In the genomic region with DNA sequence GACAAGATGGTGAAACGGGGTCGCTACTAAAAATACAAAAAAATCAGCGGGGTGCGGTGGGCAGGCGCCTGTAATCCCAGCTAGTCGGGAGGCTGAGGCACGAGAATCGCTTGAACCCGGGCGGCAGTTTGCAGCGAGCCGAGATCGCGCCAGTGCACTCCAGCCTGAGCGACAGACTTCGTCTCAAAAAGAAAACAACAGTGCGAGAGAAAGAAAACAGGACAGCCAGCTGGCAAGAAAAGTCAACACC, we compare ENCODE assay signal across 7 cellular contexts. TPM values are rescaled to one million over a fixed set of nuclear protein-coding genes. Genes with fewer than 3 reads are reported as not detected.
DNase-seq lines count a peak whose midpoint lies in the region; ATAC-seq, FAIRE-seq and TF ChIP-seq lines count a peak whose summit lies in the region.

No MANE protein-coding gene starts in this region.

- H3K4me2 ChIP-seq in endothelial cell of umbilical vein (ENCODE audit: insufficient read depth, low read length) (peak overlapping the region; percentile 80), trophoblast cell (ENCODE audit: low read length) (peak overlapping the region; percentile 77)

- intact Hi-C loops in endothelial cell of umbilical vein (cut with micrococcal nuclease): no loop called here

- H3K79me2 ChIP-seq in endothelial cell of umbilical vein (ENCODE audit: control insufficient read depth, insufficient read depth, low read length) (no peaks in the 10 kb centered on the region), trophoblast cell (ENCODE audit: control insufficient read depth, insufficient read depth, low read length, poor library complexity) (no peaks in the 10 kb centered on the region)

- H3K9ac ChIP-seq in HUES48 (ENCODE audit: low read depth, low read length): peak overlapping the region; percentile 95
- peak overlapping the region; percentile 100 for H3K9ac ChIP-seq in endothelial cell of umbilical vein (replicated peaks; ENCODE audit: extremely low read depth, insufficient read depth, low read length)
- peak overlapping the region; percentile 60 for H3K9ac ChIP-seq in trophoblast cell (ENCODE audit: low read length)

- peak overlapping the region; percentile 26 for H4K8ac ChIP-seq in trophoblast cell (ENCODE audit: low read depth, low read length)

- no peaks in the 10 kb centered on the region for H4K20me1 ChIP-seq in endothelial cell of umbilical vein (replicated peaks; ENCODE audit: control insufficient read depth, extremely low read depth, insufficient read depth, low read length)

- BruUV-seq in endothelial cell of umbilical vein (replicated peaks; lab: Mats Ljungman, UMichigan): TSS peak; percentile 65

- peak overlapping the region; percentile 78 for H4K91ac ChIP-seq in trophoblast cell (ENCODE audit: low read depth, low read length)

- POLR2A ChIA-PET in endothelial cell of umbilical vein (lab: Charles Lee): interaction anchor here (0.5 to 4.9 kb wide), 18 partner anchors 9 to 125 kb away, joined by 3 to 211 read pairs (median 20); partner anchors contain the start of genes PXN, RPLP0 and SIRT4

- no peak overlapping the region for H4K12ac ChIP-seq in trophoblast cell (ENCODE audit: low read depth, low read length)

- H3K4ac ChIP-seq in trophoblast cell (ENCODE audit: low read depth, low read length): no peak overlapping the region

- dilution Hi-C loops in endothelial cell of umbilical vein (cut with MboI; ENCODE audit: extremely low pct_ligation_motif_present, low sequenced_read_pairs): no loop called here

- ATAC-seq in GM19438 (IDR thresholded peaks at IDR 0.05; ENCODE audit: low read depth, unreplicated experiment): peak; percentile 4

- H3K9me3 ChIP-seq in HUES48 (ENCODE audit: control insufficient read depth, insufficient read depth, low read length): no peaks in the 10 kb centered on the region
- H3K9me3 ChIP-seq in endothelial cell of umbilical vein (replicated peaks; ENCODE audit: control insufficient read depth, insufficient read depth, low read length): no peaks in the 10 kb centered on the region
- no peaks in the 10 kb centered on the region for H3K9me3 ChIP-seq in trophoblast cell (ENCODE audit: insufficient read depth, low read depth, low read length)

- H3K18ac ChIP-seq in trophoblast cell (ENCODE audit: low read length): peak overlapping the region; percentile 38

- H3K79me1 ChIP-seq in trophoblast cell (ENCODE audit: low read length): peaks cover 20% of the 10 kb centered on the region

- in situ Hi-C loops in KBM-7 (cut with MboI; ENCODE audit: low pct_unique_long_range_greater_than_20kb, low sequenced_read_pairs): no loop called here

- peak overlapping the region; percentile 70 for H2BK5ac ChIP-seq in trophoblast cell (ENCODE audit: low read depth, low read length, poor library complexity)

- H3K14ac ChIP-seq in trophoblast cell (ENCODE audit: low read length): peak overlapping the region; percentile 71

- H3K4me1 ChIP-seq in HUES48 (ENCODE audit: control insufficient read depth, insufficient read depth, low read length) (peaks cover 13% of the 10 kb centered on the region), endothelial cell of umbilical vein (ENCODE audit: control insufficient read depth, extremely low read depth, insufficient read depth, low read length) (peaks cover 9% of the 10 kb centered on the region), trophoblast cell (ENCODE audit: control insufficient read depth in 1 of 2, insufficient read depth in 2 of 2, low read length in 2 of 2) (peaks cover 8 to 9% of the 10 kb centered on the region in 2 experiments)

- no peak for TF ChIP-seq CTCF in endothelial cell of umbilical vein (IDR thresholded peaks at IDR 0.05; ENCODE audit: extremely low read depth in 1 of 2, insufficient read depth in 1 of 2, low read depth in 1 of 2, low read length in 2 of 2)

- H3K36me3 ChIP-seq in HUES48 (ENCODE audit: control insufficient read depth, insufficient read depth, low read length) (no peaks in the 10 kb centered on the region), endothelial cell of umbilical vein (ENCODE audit: control insufficient read depth in 2 of 2, extremely low read depth in 1 of 2, insufficient read depth in 2 of 2, low read length in 2 of 2) (no peaks in the 10 kb centered on the region), trophoblast cell (ENCODE audit: control insufficient read depth in 1 of 2, insufficient read depth in 2 of 2, low read length in 2 of 2) (no peaks in the 10 kb centered on the region)

- H3K9me1 ChIP-seq in endothelial cell of umbilical vein (replicated peaks; ENCODE audit: control insufficient read depth, extremely low read depth, insufficient read depth, low read length): no peaks in the 10 kb centered on the region

- TF ChIP-seq POLR2A in endothelial cell of umbilical vein (IDR thresholded peaks at IDR 0.05; ENCODE audit: low read depth, low read length): no peak

- CTCF ChIA-PET in endothelial cell of umbilical vein (lab: Charles Lee): interaction anchor here (1.5 to 4.9 kb wide), 5 partner anchors 10 to 66 kb away, joined by 5 to 99 read pairs (median 47); partner anchors contain the start of genes PXN and SIRT4

- no peak overlapping the region for H2AFZ ChIP-seq in endothelial cell of umbilical vein (ENCODE audit: low read depth, low read length)
- no peak overlapping the region for H2AFZ ChIP-seq in trophoblast cell (ENCODE audit: insufficient read depth, low read length, poor library complexity)

- H2AK5ac ChIP-seq in trophoblast cell (ENCODE audit: low read length): no peak overlapping the region

- no peak overlapping the region for H3K23ac ChIP-seq in trophoblast cell (ENCODE audit: low read length)

- FAIRE-seq in endothelial cell of umbilical vein (lab: Jason Lieb, UNC): peak; percentile 28

- peak overlapping the region; percentile 28 for H2BK120ac ChIP-seq in trophoblast cell (ENCODE audit: insufficient read depth, low read length, poor library complexity)

- H3K4me3 ChIP-seq in HUES48 (ENCODE audit: low read depth, low read length) (peak overlapping the region; percentile 66), endothelial cell of umbilical vein (replicated peaks in 1 of 3; ENCODE audit: insufficient read depth in 1 of 3, low read depth in 1 of 3, low read length in 3 of 3) (peak overlapping the region; percentile 22 to 64 (median 45)), trophoblast cell (ENCODE audit: low read depth, low read length) (peak overlapping the region; percentile 70)

- no CpG with 5 or more reads among the region's 17 CpGs for WGBS in trophoblast cell (ENCODE audit: extremely low coverage, insufficient coverage, insufficient read length)

- H3K27ac ChIP-seq in HUES48 (ENCODE audit: low read depth, low read length) (peak overlapping the region; percentile 99), endothelial cell of umbilical vein (ENCODE audit: insufficient read depth, low read depth, low read length) (peak overlapping the region; percentile 100), trophoblast cell (ENCODE audit: low read depth, low read length) (peak overlapping the region; percentile 95)

- no peak for DNase-seq in endothelial cell of umbilical vein (ENCODE audit: low read depth, low spot score)
- DNase-seq in trophoblast cell: no peak
- DNase-seq in KBM-7: no peak
- DNase-seq in Kasumi-1 (lab: John Stamatoyannopoulos, UW): no peak
- DNase-seq in HT-29 (ENCODE audit: low spot score): no peak

- no peak overlapping the region for H2BK12ac ChIP-seq in trophoblast cell (ENCODE audit: low read length)

- H3K27me3 ChIP-seq in HUES48 (ENCODE audit: control insufficient read depth, insufficient read depth, low read length) (no peaks in the 10 kb centered on the region), endothelial cell of umbilical vein (ENCODE audit: control insufficient read depth in 2 of 2, insufficient read depth in 2 of 2, low read length in 2 of 2) (no peaks in the 10 kb centered on the region), trophoblast cell (ENCODE audit: insufficient read depth, low read length) (no peaks in the 10 kb centered on the region)

RNA-seq across cellular contexts. Expression of gene RNU4-2, which starts 0.6 kb away (rescaled TPM):
- total RNA-seq in endothelial cell of umbilical vein: 2,424 and 7,220 TPM in 2 replicates
- polyA plus RNA-seq in endothelial cell of umbilical vein: under 0.01 TPM in 2 replicates
- polyA plus RNA-seq in endothelial cell of umbilical vein (2011; cell fraction: cytosol; rRNA removed): under 0.01 TPM in 2 replicates
- polyA plus RNA-seq in endothelial cell of umbilical vein (2011; cell fraction: nucleus; rRNA removed): under 0.01 TPM in 2 replicates
- polyA plus RNA-seq in endothelial cell of umbilical vein (2012): 82.7 and 305 TPM in 2 replicates
- polyA minus RNA-seq in endothelial cell of umbilical vein: under 0.01 TPM in 2 replicates
- 34,060 TPM for polyA minus RNA-seq in endothelial cell of umbilical vein (2011; cell fraction: cytosol; rRNA and poly(A)+ RNA removed)
- polyA minus RNA-seq in endothelial cell of umbilical vein (2011; cell fraction: nucleus; rRNA and poly(A)+ RNA removed): under 0.01 TPM in 2 replicates
- polyA plus RNA-seq in trophoblast cell (2013): not detected in 2 replicates
- under 0.01 TPM in 1 of 2 replicates, not detected in the other for total RNA-seq in HT-29 (2014; rRNA removed; shearing (Covaris generic))

RNA-seq across cellular contexts. Expression of gene RNU4-1, which starts 0.7 kb away (rescaled TPM):
- 2,141 and 7,155 TPM in 2 replicates for total RNA-seq in endothelial cell of umbilical vein
- polyA plus RNA-seq in endothelial cell of umbilical vein: under 0.01 TPM in 2 replicates
- polyA plus RNA-seq in endothelial cell of umbilical vein (2011; cell fraction: cytosol; rRNA removed): under 0.01 TPM in 1 of 2 replicates, not detected in the other
- under 0.01 TPM in 2 replicates for polyA plus RNA-seq in endothelial cell of umbilical vein (2011; cell fraction: nucleus; rRNA removed)
- polyA plus RNA-seq in endothelial cell of umbilical vein (2012): 82.7 and 366 TPM in 2 replicates
- polyA minus RNA-seq in endothelial cell of umbilical vein: under 0.01 TPM in 2 replicates
- 35,848 TPM for polyA minus RNA-seq in endothelial cell of umbilical vein (2011; cell fraction: cytosol; rRNA and poly(A)+ RNA removed)
- polyA minus RNA-seq in endothelial cell of umbilical vein (2011; cell fraction: nucleus; rRNA and poly(A)+ RNA removed): under 0.01 TPM in 2 replicates
- polyA plus RNA-seq in trophoblast cell (2013): not detected in 2 replicates
- under 0.01 TPM in 1 of 2 replicates, not detected in the other for total RNA-seq in HT-29 (2014; rRNA removed; shearing (Covaris generic))

RNA-seq across cellular contexts. Expression of gene SIRT4, which starts 9.8 kb away (rescaled TPM):
- total RNA-seq in endothelial cell of umbilical vein: 1.2 and 1.4 TPM in 2 replicates
- 0.76 and 0.79 TPM in 2 replicates for polyA plus RNA-seq in endothelial cell of umbilical vein
- 0.86 and 0.96 TPM in 2 replicates for polyA plus RNA-seq in endothelial cell of umbilical vein (2011; cell fraction: cytosol; rRNA removed)
- polyA plus RNA-seq in endothelial cell of umbilical vein (2011; cell fraction: nucleus; rRNA removed): 0.76 and 0.83 TPM in 2 replicates
- polyA plus RNA-seq in endothelial cell of umbilical vein (2012): 0.90 and 1.1 TPM in 2 replicates
- polyA minus RNA-seq in endothelial cell of umbilical vein: 1.6 and 1.9 TPM in 2 replicates
- 1.5 TPM for polyA minus RNA-seq in endothelial cell of umbilical vein (2011; cell fraction: cytosol; rRNA and poly(A)+ RNA removed)
- 0.34 and 0.87 TPM in 2 replicates for polyA minus RNA-seq in endothelial cell of umbilical vein (2011; cell fraction: nucleus; rRNA and poly(A)+ RNA removed)
- 3.2 and 4.4 TPM in 2 replicates for polyA plus RNA-seq in trophoblast cell (2013)
- total RNA-seq in HT-29 (2014; rRNA removed; shearing (Covaris generic)): 0.05 TPM in 1 of 2 replicates, not detected in the other

RNA-seq across cellular contexts. Expression of gene PXN, which starts 26.8 kb away (rescaled TPM):
- 228 and 258 TPM in 2 replicates for total RNA-seq in endothelial cell of umbilical vein
- 132 and 192 TPM in 2 replicates for polyA plus RNA-seq in endothelial cell of umbilical vein
- polyA plus RNA-seq in endothelial cell of umbilical vein (2011; cell fraction: cytosol; rRNA removed): 97.5 and 108 TPM in 2 replicates
- polyA plus RNA-seq in endothelial cell of umbilical vein (2011; cell fraction: nucleus; rRNA removed): 253 and 301 TPM in 2 replicates
- polyA plus RNA-seq in endothelial cell of umbilical vein (2012): 204 and 280 TPM in 2 replicates
- polyA minus RNA-seq in endothelial cell of umbilical vein: 119 and 149 TPM in 2 replicates
- polyA minus RNA-seq in endothelial cell of umbilical vein (2011; cell fraction: cytosol; rRNA and poly(A)+ RNA removed): 23.4 TPM
- polyA minus RNA-seq in endothelial cell of umbilical vein (2011; cell fraction: nucleus; rRNA and poly(A)+ RNA removed): 96.7 and 110 TPM in 2 replicates
- polyA plus RNA-seq in trophoblast cell (2013): 99.6 and 100 TPM in 2 replicates
- 59.7 and 63.0 TPM in 2 replicates for total RNA-seq in HT-29 (2014; rRNA removed; shearing (Covaris generic))

RNA-seq across cellular contexts. Expression of gene PLA2G1B, which starts 35.2 kb away (rescaled TPM):
- not detected in 2 replicates for total RNA-seq in endothelial cell of umbilical vein
- not detected in 2 replicates for polyA plus RNA-seq in endothelial cell of umbilical vein
- not detected in 2 replicates for polyA plus RNA-seq in endothelial cell of umbilical vein (2011; cell fraction: cytosol; rRNA removed)
- polyA plus RNA-seq in endothelial cell of umbilical vein (2011; cell fraction: nucleus; rRNA removed): not detected in 2 replicates
- polyA plus RNA-seq in endothelial cell of umbilical vein (2012): not detected in 2 replicates
- not detected in 2 replicates for polyA minus RNA-seq in endothelial cell of umbilical vein
- not detected for polyA minus RNA-seq in endothelial cell of umbilical vein (2011; cell fraction: cytosol; rRNA and poly(A)+ RNA removed)
- polyA minus RNA-seq in endothelial cell of umbilical vein (2011; cell fraction: nucleus; rRNA and poly(A)+ RNA removed): not detected in 2 replicates
- polyA plus RNA-seq in trophoblast cell (2013): not detected in 2 replicates
- total RNA-seq in HT-29 (2014; rRNA removed; shearing (Covaris generic)): not detected in 2 replicates

Comparison
In these comparisons a context has a peak if more than half of its experiments do, and no peak if none do; other contexts are left out.
1. RNA of gene RNU4-2, which starts 0.6 kb away (total RNA-seq): 2,424 to 7,220 TPM in endothelial cell of umbilical vein; under 0.01 TPM in HT-29; every median in the first group is over 1,000 times any median in the second.
2. RNA of gene RNU4-1, which starts 0.7 kb away (total RNA-seq): 2,141 to 7,155 TPM in endothelial cell of umbilical vein; under 0.01 TPM in HT-29; every median in the first group is over 1,000 times any median in the second.
3. Peak in every context shown above with its lines, with median percentiles within 50 percentile points of each other: H3K27ac ChIP-seq, H3K4me3 ChIP-seq and H3K9ac ChIP-seq.